ENCODE assay signal across 12 cellular contexts in the genomic region with DNA sequence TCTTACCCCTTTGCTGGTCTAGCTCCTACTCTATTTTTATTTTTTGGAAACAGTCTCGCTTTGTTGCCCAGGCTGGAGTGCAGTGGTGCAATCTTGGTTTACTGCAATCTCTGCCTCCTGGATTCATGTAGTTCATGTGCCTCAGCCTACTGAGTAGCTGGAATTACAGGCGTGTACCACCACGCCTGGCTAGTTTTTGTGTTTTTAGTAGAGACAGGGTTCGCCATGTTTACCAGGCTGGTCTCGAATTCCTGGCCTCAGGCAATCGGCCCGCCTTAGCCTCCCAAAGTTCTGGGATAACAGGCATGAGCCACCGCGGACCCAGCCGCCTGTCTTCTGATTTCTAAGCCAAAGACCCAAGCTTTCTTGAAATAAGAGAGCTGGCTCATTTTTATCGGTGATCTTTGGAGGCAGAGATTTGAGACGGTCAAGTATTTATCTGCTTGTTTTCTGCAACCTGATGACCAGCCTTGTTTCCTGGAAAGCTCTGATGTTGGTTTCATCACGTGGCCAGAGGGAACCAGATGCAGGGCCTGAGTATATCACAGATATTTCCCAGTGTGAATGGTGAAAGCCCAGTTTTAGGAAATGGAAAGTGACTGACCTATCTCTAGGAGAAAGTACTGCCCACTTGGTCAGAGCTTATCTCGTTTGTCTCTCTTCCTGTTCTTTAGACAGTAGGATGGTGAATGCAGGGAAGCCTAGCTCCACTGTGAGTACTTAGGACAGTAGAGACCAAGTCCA. TPM values are rescaled to one million over a fixed set of nuclear protein-coding genes. Genes with fewer than 3 reads are reported as not detected.
DNase-seq lines count a peak whose midpoint lies in the region; ATAC-seq, FAIRE-seq and TF ChIP-seq lines count a peak whose summit lies in the region.
"Had no signal": no experiment of that assay in that cellular context is flagged by ENCODE, and none has a peak within 500 bp of the region (broad histone marks: within the 10 kb centered on the region; RNA-seq: fewer than 3 reads in every experiment).

No MANE protein-coding gene starts in this region.

- DNase-seq in CD8-positive, alpha-beta memory T cell: no peak
- DNase-seq in glomerular endothelial cell (ENCODE audit: extremely low read depth, low read depth, low spot score) (peak; percentile 23), pancreas (no peak), NCI-H510A (lab: John Stamatoyannopoulos, UW) (no peak), NCI-H187 (lab: John Stamatoyannopoulos, UW) (no peak)
- DNase-seq: NCI-H510A treated with DMSO at 0.1 percent for 48 hours, small intestine, substantia nigra had no signal

- H3K4me1 Mint-ChIP-seq in CD8-positive, alpha-beta memory T cell: peaks cover 2 to 4% (median 4%) of the 10 kb centered on the region in 3 donors

- no peaks in the 10 kb centered on the region for H3K9me3 Mint-ChIP-seq in CD8-positive, alpha-beta memory T cell

- H3K27ac ChIP-seq in CD8-positive, alpha-beta memory T cell (ENCODE audit: low read depth, low read length): no peak overlapping the region
- H3K27ac ChIP-seq in VCaP (peak overlapping the region; percentile 12; the same call in 1 of the 2 replicates), pancreas (peak overlapping the region in 2 of 4 donors; percentile 0 to 27)

- no peaks in the 10 kb centered on the region for H3K36me3 ChIP-seq in CD8-positive, alpha-beta memory T cell (ENCODE audit: insufficient read depth, low read length)
- H3K36me3 ChIP-seq in pancreas: peaks cover 0 to 9% (median 9%) of the 10 kb centered on the region in 3 donors

- H3K9me3 ChIP-seq in CD8-positive, alpha-beta memory T cell (ENCODE audit: low read length): no peaks in the 10 kb centered on the region
- no peaks in the 10 kb centered on the region for H3K9me3 ChIP-seq in pancreas
- H3K9me3 ChIP-seq: adrenal gland had no signal

- ATAC-seq in pancreas (peak in 3 of 4 donors; percentile 28 to 54 (median 51)), HG03432 (IDR thresholded peaks at IDR 0.05; ENCODE audit: unreplicated experiment) (no peak), HG02884 (IDR thresholded peaks at IDR 0.05; ENCODE audit: unreplicated experiment) (no peak)

- no peak for FAIRE-seq in pancreas (lab: Jason Lieb, UNC)
- FAIRE-seq: small intestine had no signal

- H3K36me3 Mint-ChIP-seq in CD8-positive, alpha-beta memory T cell: peaks cover 0 to 32% (median 0%) of the 10 kb centered on the region in 3 donors

- peak overlapping the region in 6 of 8 donors; percentile 19 to 71 (median 63) for H3K27ac Mint-ChIP-seq in CD8-positive, alpha-beta memory T cell

- H3K27me3 ChIP-seq in CD8-positive, alpha-beta memory T cell (ENCODE audit: insufficient read depth, low read length, poor library complexity, severe bottlenecking): no peaks in the 10 kb centered on the region
- no peaks in the 10 kb centered on the region for H3K27me3 ChIP-seq in pancreas
- H3K27me3 ChIP-seq: adrenal gland had no signal

- H3K4me1 ChIP-seq in CD8-positive, alpha-beta memory T cell (ENCODE audit: insufficient read depth, low read length): peaks cover 3% of the 10 kb centered on the region
- peaks cover 0 to 6% (median 3%) of the 10 kb centered on the region in 3 donors for H3K4me1 ChIP-seq in pancreas

- CTCF ChIA-PET in CD8-positive, alpha-beta memory T cell (lab: Charles Lee): interaction anchor here (0.8 to 1.7 kb wide), 3 partner anchors 8 to 28 kb away, joined by 3 to 7 read pairs (median 3); partner anchors contain the start of gene PAFAH1B2

- no peaks in the 10 kb centered on the region for H3K27me3 Mint-ChIP-seq in CD8-positive, alpha-beta memory T cell

- POLR2A ChIA-PET in CD8-positive, alpha-beta memory T cell (lab: Charles Lee): interaction anchor here (0.5 to 0.7 kb wide), 2 partner anchors 27 to 54 kb away, joined by 3 read pairs; no protein-coding TSS in a partner anchor

- no peak overlapping the region for H3K4me3 ChIP-seq in CD8-positive, alpha-beta memory T cell (ENCODE audit: low read length)
- H3K4me3 ChIP-seq in pancreas: no peak overlapping the region
- H3K4me3 ChIP-seq: adrenal gland had no signal

- H3K4me3 Mint-ChIP-seq in CD8-positive, alpha-beta memory T cell: peak overlapping the region in 1 of 7 donors; percentile 10

- 70 to 80% methylated on average over 14 of the region's 14 CpGs for WGBS in pancreas, 2 donors

- intact Hi-C loops in pancreas (cut with DNase I): no loop called here

- TF ChIP-seq CTCF in VCaP (conservative IDR thresholded peaks at IDR 0.05): no peak
- no peak for TF ChIP-seq CTCF in pancreas (IDR thresholded peaks at IDR 0.05)

RNA-seq across cellular contexts. Expression of gene SIDT2, which starts 5.7 kb away (rescaled TPM):
- total RNA-seq in CD8-positive, alpha-beta memory T cell: 10 to 100 TPM; 13.8 to 14.9 TPM
- 2.0 TPM for polyA plus RNA-seq in CD8-positive, alpha-beta memory T cell
- total RNA-seq in glomerular endothelial cell (16.8 and 21.5 TPM in 2 replicates), pancreas (100 to 1,000 TPM in 2 of 6 donors, 10 to 100 TPM in 4; 61.9 to 153 (median 82.5) TPM)
- 10 to 100 TPM; 47.4 to 97.5 TPM for polyA plus RNA-seq in pancreas

RNA-seq across cellular contexts. Expression of gene TAGLN, which starts 26.3 kb away (rescaled TPM):
- total RNA-seq in CD8-positive, alpha-beta memory T cell: 1 to 10 TPM; 1.8 to 2.2 TPM
- 0.35 TPM for polyA plus RNA-seq in CD8-positive, alpha-beta memory T cell
- total RNA-seq in glomerular endothelial cell (294 and 467 TPM in 2 replicates), pancreas (100 to 1,000 TPM in 1 of 6 donors, 10 to 100 TPM in 5; 24.1 to 100 (median 59.6) TPM)
- 100 to 1,000 TPM; 363 to 430 TPM for polyA plus RNA-seq in pancreas

RNA-seq across cellular contexts. Expression of gene PAFAH1B2, which starts 28.8 kb away (rescaled TPM):
- 10 to 100 TPM; 79.5 to 84.5 TPM for total RNA-seq in CD8-positive, alpha-beta memory T cell
- 15.9 TPM for polyA plus RNA-seq in CD8-positive, alpha-beta memory T cell
- total RNA-seq in glomerular endothelial cell (92.6 and 98.5 TPM in 2 replicates), pancreas (10 to 100 TPM; 21.8 to 47.7 (median 29.1) TPM)
- polyA plus RNA-seq in pancreas: 10 to 100 TPM; 14.8 to 19.4 TPM

RNA-seq across cellular contexts. Expression of gene PCSK7, which starts 59.0 kb away (rescaled TPM):
- total RNA-seq in CD8-positive, alpha-beta memory T cell: 100 to 1,000 TPM in 1 of 2 experiments, 10 to 100 TPM in 1; 99.6 to 101 TPM
- 81.7 TPM for polyA plus RNA-seq in CD8-positive, alpha-beta memory T cell
- total RNA-seq in glomerular endothelial cell (68.0 and 84.0 TPM in 2 replicates), pancreas (10 to 100 TPM; 20.3 to 36.5 (median 27.3) TPM)
- polyA plus RNA-seq in pancreas: 10 to 100 TPM; 27.2 to 44.2 TPM

RNA-seq across cellular contexts. Expression of gene RNF214, which starts 59.6 kb away (rescaled TPM):
- 10 to 100 TPM; 25.1 to 25.3 TPM for total RNA-seq in CD8-positive, alpha-beta memory T cell
- 35.0 TPM for polyA plus RNA-seq in CD8-positive, alpha-beta memory T cell
- total RNA-seq in glomerular endothelial cell (8.0 and 13.1 TPM in 2 replicates), pancreas (10 to 100 TPM; 14.0 to 23.8 (median 20.8) TPM)
- polyA plus RNA-seq in pancreas: 10 to 100 TPM; 15.7 to 17.8 TPM

Comparison
In these comparisons a context has a peak if more than half of its experiments do, and no peak if none do; other contexts are left out.
1. ATAC-seq: peak in pancreas (3 of 4); none in HG03432 (single experiment) and HG02884 (single experiment).
2. RNA of gene TAGLN, which starts 26.3 kb away (total RNA-seq): 294 to 467 TPM in glomerular endothelial cell and 24.1 to 100 TPM in pancreas; 1.8 to 2.2 TPM in CD8-positive, alpha-beta memory T cell; every median in the first group is over 4 times any median in the second.